Comparison of ENCODE assay signal across 8 cellular contexts in the genomic region with DNA sequence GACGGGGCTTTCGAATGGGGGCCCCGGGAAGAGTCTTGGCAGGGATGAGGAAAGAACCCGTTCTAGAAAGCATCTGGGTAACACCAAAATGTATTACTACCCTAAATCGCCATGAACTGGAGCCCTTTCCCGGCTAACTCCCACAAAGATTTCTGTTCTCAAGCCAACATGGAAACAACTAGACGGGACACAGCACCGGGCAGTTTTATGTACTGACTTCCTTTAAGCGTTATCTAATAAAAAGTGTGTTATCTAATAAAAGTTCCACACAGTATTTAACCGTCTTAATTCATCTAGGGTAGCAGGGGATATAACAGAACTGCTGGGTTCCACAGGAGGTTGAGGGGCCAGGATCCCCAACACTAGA. TPM values are rescaled to one million over a fixed set of nuclear protein-coding genes. Genes with fewer than 3 reads are reported as not detected.
DNase-seq lines count a peak whose midpoint lies in the region; ATAC-seq and TF ChIP-seq lines count a peak whose summit lies in the region.

No MANE protein-coding gene starts in this region.

- peak overlapping the region; percentile 80 for H3K27ac Mint-ChIP-seq in T-helper 1 cell treated with Interleukin-12 subunit alpha and Interleukin-12 subunit beta and Interleukin-4 antibody, amounts not matched to agents 30 μg/mL and 1 μg/mL, for 36 hours

- peaks cover 9 to 33% of the 10 kb centered on the region in 2 donors for H3K4me1 ChIP-seq in thoracic aorta (ENCODE audit: control insufficient read depth in 1 of 2, low read depth in 2 of 2)

- no peaks in the 10 kb centered on the region for H3K27me3 Mint-ChIP-seq in T-helper 1 cell treated with Interleukin-12 subunit alpha and Interleukin-12 subunit beta and Interleukin-4 antibody, amounts not matched to agents 30 μg/mL and 1 μg/mL, for 36 hours (ENCODE audit: low read depth)

- no peaks in the 10 kb centered on the region for H3K9me3 Mint-ChIP-seq in T-helper 1 cell treated with Interleukin-12 subunit alpha and Interleukin-12 subunit beta and Interleukin-4 antibody, amounts not matched to agents 30 μg/mL and 1 μg/mL, for 36 hours

- peak overlapping the region; percentile 60 for H3K27ac ChIP-seq in brain microvascular endothelial cell
- peak overlapping the region; percentile 87 to 96 for H3K27ac ChIP-seq in thoracic aorta

- H3K9me3 ChIP-seq in thoracic aorta, result no peaks in the 10 kb centered on the region

- in situ Hi-C loops in brain microvascular endothelial cell (cut with HindIII; ENCODE audit: low pct_ligation_motif_present, low sequenced_read_pairs), result no loop called here

- H3K27me3 ChIP-seq in brain microvascular endothelial cell (replicated peaks), result no peaks in the 10 kb centered on the region
- no peaks in the 10 kb centered on the region for H3K27me3 ChIP-seq in thoracic aorta (replicated peaks; ENCODE audit: insufficient read depth)

- ATAC-seq in left lobe of liver, result peak; percentile 44
- no peak for ATAC-seq in thoracic aorta (ENCODE audit: insufficient number of reproducible peaks, low FRiP score, low read depth)

- no peak for DNase-seq in T-helper 1 cell
- no peak for DNase-seq in brain microvascular endothelial cell
- DNase-seq in left lobe of liver (ENCODE audit: low spot score), result no peak
- no peak for DNase-seq in thoracic aorta (ENCODE audit: low spot score)
- no peak for DNase-seq in NCI-H1105 (lab: John Stamatoyannopoulos, UW)
- no peak for DNase-seq in CD1c-positive myeloid dendritic cell (ENCODE audit: extremely low spot score)
- DNase-seq in stimulated activated naive CD4-positive, alpha-beta T cell (lab: John Stamatoyannopoulos, UW), result no peak

- peaks cover 18% of the 10 kb centered on the region for H3K36me3 Mint-ChIP-seq in T-helper 1 cell treated with Interleukin-12 subunit alpha and Interleukin-12 subunit beta and Interleukin-4 antibody, amounts not matched to agents 30 μg/mL and 1 μg/mL, for 36 hours (ENCODE audit: low read depth)

- no peak for TF ChIP-seq CTCF in brain microvascular endothelial cell (IDR thresholded peaks at IDR 0.05; ENCODE audit: low read depth, low read length, missing control alignments)
- TF ChIP-seq CTCF in thoracic aorta (IDR thresholded peaks at IDR 0.05), result no peak

- peak overlapping the region; percentile 52 for H3K4me3 ChIP-seq in brain microvascular endothelial cell (ENCODE audit: low read depth, low read length)
- peak overlapping the region; percentile 77 for H3K4me3 ChIP-seq in thoracic aorta

- H3K4me1 Mint-ChIP-seq in T-helper 1 cell treated with Interleukin-12 subunit alpha and Interleukin-12 subunit beta and Interleukin-4 antibody, amounts not matched to agents 30 μg/mL and 1 μg/mL, for 36 hours (ENCODE audit: low read depth), result peaks cover 19% of the 10 kb centered on the region

- H3K36me3 ChIP-seq in brain microvascular endothelial cell (replicated peaks) (peaks cover 19% of the 10 kb centered on the region), thoracic aorta (peaks cover 8% of the 10 kb centered on the region)

- H3K4me3 Mint-ChIP-seq in T-helper 1 cell treated with Interleukin-12 subunit alpha and Interleukin-12 subunit beta and Interleukin-4 antibody, amounts not matched to agents 30 μg/mL and 1 μg/mL, for 36 hours, result peak overlapping the region; percentile 84

RNA-seq across cellular contexts. Expression of a gene that starts 0.3 kb away (rescaled TPM):
- total RNA-seq in left lobe of liver, result 1.9 TPM
- total RNA-seq in thoracic aorta, result 10 to 100 TPM in 1 of 2 donors, 1 to 10 TPM in 1; 5.4 to 15.0 TPM
